1 cellular context compared by ENCODE assay signal in genomic region chr22:44746061-44746789, GRCh38.
TF ChIP-seq lines count a peak whose summit lies in the region.

No MANE protein-coding gene starts in this region.

TF ChIP-seq in HepG2, 621 proteins besides CTCF, POLR2A, EP300 and RAD21:
- TF ChIP-seq SMARCE1 (IDR thresholded peaks at IDR 0.05; ENCODE audit: borderline replicate concordance) = no peak
- TF ChIP-seq PBX2 (CRISPR knock-in tag; IDR thresholded peaks at IDR 0.05) = no peak
- TF ChIP-seq SP4 (CRISPR knock-in tag; IDR thresholded peaks at IDR 0.05) = no peak
- no peak for TF ChIP-seq ZFP36 (IDR thresholded peaks at IDR 0.05; ENCODE audit: borderline replicate concordance, low read depth, low read length, partially characterized antibody)
- TF ChIP-seq FOXM1 (CRISPR knock-in tag; IDR thresholded peaks at IDR 0.05) = no peak
- no peak for TF ChIP-seq KDM3A (CRISPR knock-in tag; IDR thresholded peaks at IDR 0.05; ENCODE audit: low read depth)
- TF ChIP-seq ZNF710 (CRISPR knock-in tag; IDR thresholded peaks at IDR 0.05; ENCODE audit: borderline replicate concordance) = no peak
- no peak for TF ChIP-seq MEIS2 (CRISPR knock-in tag; IDR thresholded peaks at IDR 0.05)
- TF ChIP-seq NR0B2 (CRISPR knock-in tag; IDR thresholded peaks at IDR 0.05) = no peak
- no peak for TF ChIP-seq TERF1 (CRISPR knock-in tag; IDR thresholded peaks at IDR 0.05)
- TF ChIP-seq ZNF883 (CRISPR knock-in tag; IDR thresholded peaks at IDR 0.05; ENCODE audit: not compliant biosample characterization) = no peak
- TF ChIP-seq LBX2 (CRISPR knock-in tag; IDR thresholded peaks at IDR 0.05; ENCODE audit: borderline replicate concordance) = no peak
- no peak for TF ChIP-seq REPIN1 (CRISPR knock-in tag; IDR thresholded peaks at IDR 0.05; ENCODE audit: borderline replicate concordance, low read depth)
- TF ChIP-seq IRF9 (CRISPR knock-in tag; IDR thresholded peaks at IDR 0.05; ENCODE audit: borderline replicate concordance) = no peak
